In genomic region chr17:8563981-8564602, GRCh38 we compare ENCODE assay signal across 23 cellular contexts.
DNase-seq lines count a peak whose midpoint lies in the region; ATAC-seq and TF ChIP-seq lines count a peak whose summit lies in the region.
"Had no signal": no experiment of that assay in that cellular context is flagged by ENCODE, and none has a peak within 500 bp of the region (broad histone marks: within the 10 kb centered on the region; RNA-seq: fewer than 3 reads in every experiment).

No MANE protein-coding gene starts in this region.

- peaks cover 25% of the 10 kb centered on the region for H3K4me1 Mint-ChIP-seq in osteocyte (ENCODE audit: unreplicated experiment)
- H3K4me1 Mint-ChIP-seq in activated CD4-positive, alpha-beta memory T cell treated with anti-CD3 and anti-CD28 coated beads for 36 hours (ENCODE audit: low read depth) = no peaks in the 10 kb centered on the region
- H3K4me1 Mint-ChIP-seq: activated naive CD8-positive, alpha-beta T cell treated with anti-CD3 and anti-CD28 coated beads, Interleukin-2, amount 10 ng/mL, durations not matched to agents 7 days and 5 days; CD8-positive, alpha-beta memory T cell; GM23338 had no signal

- H3K27me3 ChIP-seq in WERI-Rb-1 (ENCODE audit: insufficient read depth, low read depth, severe bottlenecking) = no peaks in the 10 kb centered on the region
- H3K27me3 ChIP-seq: spleen, vagina had no signal

- DNase-seq in AG10803 (ENCODE audit: low read depth) = peak; percentile 64
- no peak for DNase-seq in WERI-Rb-1
- peak; percentile 70 for DNase-seq in fibroblast of gingiva (ENCODE audit: low read depth)
- DNase-seq in osteocyte (ENCODE audit: extremely low spot score, unreplicated experiment) = no peak
- DNase-seq in MV-4-11 (lab: John Stamatoyannopoulos, UW) = no peak
- no peak for DNase-seq in epidermal melanocyte (ENCODE audit: insufficient read length, low spot score)
- DNase-seq in activated CD4-positive, alpha-beta memory T cell treated with anti-CD3 and anti-CD28 coated beads for 36 hours = no peak
- DNase-seq: activated CD4-positive, CD25-positive, alpha-beta regulatory T cell treated with anti-CD3 and anti-CD28 coated beads, Interleukin-2, amount 50 U/mL, for 72 hours; activated naive CD8-positive, alpha-beta T cell treated with anti-CD3 and anti-CD28 coated beads, Interleukin-2, amount 10 ng/mL, durations not matched to agents 7 days and 5 days; CD8-positive, alpha-beta memory T cell; central memory CD4-positive, alpha-beta T cell; DMS79; effector CD4-positive, alpha-beta T cell; foreskin melanocyte; KG1; left colon; NCI-H1930; NCI-H446; spleen; T-helper 9 cell had no signal

- CTCF ChIA-PET in activated CD4-positive, alpha-beta memory T cell treated with anti-CD3 and anti-CD28 coated beads for 36 hours (lab: Charles Lee) = interaction anchor here (0.9 kb wide), 1 partner anchor 30 kb away, joined by 3 read pairs; no protein-coding TSS in a partner anchor

- ATAC-seq in GM19035 (IDR thresholded peaks at IDR 0.05; ENCODE audit: unreplicated experiment) = no peak
- ATAC-seq: GM23338, left colon had no signal

- peaks cover 41% of the 10 kb centered on the region for H3K36me3 Mint-ChIP-seq in osteocyte (ENCODE audit: unreplicated experiment)
- no peaks in the 10 kb centered on the region for H3K36me3 Mint-ChIP-seq in activated CD4-positive, alpha-beta memory T cell treated with anti-CD3 and anti-CD28 coated beads for 36 hours
- H3K36me3 Mint-ChIP-seq: activated naive CD8-positive, alpha-beta T cell treated with anti-CD3 and anti-CD28 coated beads, Interleukin-2, amount 10 ng/mL, durations not matched to agents 7 days and 5 days; CD8-positive, alpha-beta memory T cell had no signal

- H3K4me3 ChIP-seq in AG10803 (ENCODE audit: low read length) = no peak overlapping the region
- H3K4me3 ChIP-seq in WERI-Rb-1 (ENCODE audit: low read depth, low read length) = peak overlapping the region; percentile 4; the same call in 1 of the 2 replicates
- H3K4me3 ChIP-seq: GM23338, spleen, vagina had no signal

- POLR2A ChIA-PET in activated CD4-positive, alpha-beta memory T cell treated with anti-CD3 and anti-CD28 coated beads for 36 hours (lab: Charles Lee) = no interaction called here

- H3K4me3 Mint-ChIP-seq in osteocyte (ENCODE audit: unreplicated experiment) = peak overlapping the region; percentile 24
- no peak overlapping the region for H3K4me3 Mint-ChIP-seq in activated CD4-positive, alpha-beta memory T cell treated with anti-CD3 and anti-CD28 coated beads for 36 hours
- H3K4me3 Mint-ChIP-seq: activated naive CD8-positive, alpha-beta T cell treated with anti-CD3 and anti-CD28 coated beads, Interleukin-2, amount 10 ng/mL, durations not matched to agents 7 days and 5 days; CD8-positive, alpha-beta memory T cell; GM23338 had no signal

- peaks cover 53% of the 10 kb centered on the region for H3K36me3 ChIP-seq in WERI-Rb-1
- H3K36me3 ChIP-seq: spleen, vagina had no signal

- TF ChIP-seq CTCF in AG10803 (conservative IDR thresholded peaks at IDR 0.05; ENCODE audit: low read length) (no peak), WERI-Rb-1 (IDR thresholded peaks at IDR 0.05; ENCODE audit: low read depth, low read length) (no peak), osteocyte (IDR thresholded peaks at IDR 0.05) (no peak)

- H3K9me3 Mint-ChIP-seq in osteocyte (ENCODE audit: unreplicated experiment) = no peaks in the 10 kb centered on the region
- no peaks in the 10 kb centered on the region for H3K9me3 Mint-ChIP-seq in activated CD4-positive, alpha-beta memory T cell treated with anti-CD3 and anti-CD28 coated beads for 36 hours
- H3K9me3 Mint-ChIP-seq: activated naive CD8-positive, alpha-beta T cell treated with anti-CD3 and anti-CD28 coated beads, Interleukin-2, amount 10 ng/mL, durations not matched to agents 7 days and 5 days; CD8-positive, alpha-beta memory T cell; GM23338 had no signal

- peaks cover 2% of the 10 kb centered on the region for H3K9me3 ChIP-seq in WERI-Rb-1 (ENCODE audit: severe bottlenecking)
- H3K9me3 ChIP-seq: spleen, vagina had no signal

- intact Hi-C loops in activated CD4-positive, alpha-beta memory T cell treated with anti-CD3 and anti-CD28 coated beads for 36 hours (cut with micrococcal nuclease) = no loop called here

- H3K27ac Mint-ChIP-seq in osteocyte (ENCODE audit: unreplicated experiment) = peak overlapping the region; percentile 76
- no peak overlapping the region for H3K27ac Mint-ChIP-seq in activated CD4-positive, alpha-beta memory T cell treated with anti-CD3 and anti-CD28 coated beads for 36 hours
- H3K27ac Mint-ChIP-seq: activated naive CD8-positive, alpha-beta T cell treated with anti-CD3 and anti-CD28 coated beads, Interleukin-2, amount 10 ng/mL, durations not matched to agents 7 days and 5 days; GM23338 had no signal

- peak overlapping the region; percentile 73 for H3K27ac ChIP-seq in WERI-Rb-1
- H3K27ac ChIP-seq: spleen, vagina had no signal

- no peaks in the 10 kb centered on the region for H3K27me3 Mint-ChIP-seq in osteocyte (ENCODE audit: unreplicated experiment)
- peaks cover 5% of the 10 kb centered on the region for H3K27me3 Mint-ChIP-seq in activated CD4-positive, alpha-beta memory T cell treated with anti-CD3 and anti-CD28 coated beads for 36 hours

Comparison
In these comparisons a context has a peak if more than half of its experiments do, and no peak if none do; other contexts are left out.
1. DNase-seq: peak in AG10803 (single experiment) and fibroblast of gingiva (single experiment); none in WERI-Rb-1 (single experiment), osteocyte (single experiment), MV-4-11 (single experiment), epidermal melanocyte (single experiment) and activated CD4-positive, alpha-beta memory T cell treated with anti-CD3 and anti-CD28 coated beads for 36 hours (single experiment).